ENCODE assay signal across 13 cellular contexts in the genomic region with DNA sequence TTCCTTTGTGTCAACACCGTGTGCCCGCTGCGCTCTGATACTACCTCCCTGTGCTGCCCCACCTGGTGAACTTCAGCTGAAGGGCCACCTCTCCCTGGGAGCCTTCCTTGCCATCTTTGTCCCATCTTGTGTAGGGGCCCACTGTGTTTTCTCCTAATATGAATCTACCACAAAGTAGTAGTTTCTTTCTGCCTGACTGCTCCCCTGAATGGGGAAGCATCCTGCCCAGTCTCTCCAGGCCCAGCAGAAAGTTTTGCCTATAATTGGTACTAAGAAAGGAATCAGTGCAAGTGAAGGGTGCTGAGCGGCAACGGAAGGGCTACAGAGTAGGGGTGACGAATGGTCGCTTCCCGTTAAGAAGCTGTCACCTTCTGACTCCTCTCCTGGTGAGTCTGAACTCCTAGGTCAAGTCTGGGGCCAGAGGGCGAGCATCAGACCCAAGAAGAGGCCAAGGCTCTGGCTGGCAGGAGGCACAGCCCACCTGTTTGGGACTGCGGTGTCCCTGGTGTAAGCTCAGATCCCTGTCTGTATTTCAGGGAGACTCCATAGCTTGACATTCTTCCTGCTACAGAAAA. TPM values are rescaled to one million over a fixed set of nuclear protein-coding genes. Genes with fewer than 3 reads are reported as not detected.
A peak's percentile ranks its signal among the peaks of the same experiment; 100 is the strongest.
DNase-seq lines count a peak whose midpoint lies in the region; ATAC-seq, FAIRE-seq and TF ChIP-seq lines count a peak whose summit lies in the region.
"Had no signal": no experiment of that assay in that cellular context is flagged by ENCODE, and none has a peak within 500 bp of the region (broad histone marks: within the 10 kb centered on the region; RNA-seq: fewer than 3 reads in every experiment).

No MANE protein-coding gene starts in this region.

- FAIRE-seq in GM12878 (lab: Jason Lieb, UNC) (no peak), HepG2 (lab: Jason Lieb, UNC) (no peak)
- FAIRE-seq: K562 had no signal

- H3K36me3 Mint-ChIP-seq in GM23338 (ENCODE audit: low read depth), result no peaks in the 10 kb centered on the region

- H3K9ac ChIP-seq in GM12878 (ENCODE audit: control insufficient read depth, insufficient read depth, low read length) (no peak overlapping the region), HepG2 (ENCODE audit: insufficient read depth, low read depth, low read length) (peak overlapping the region; percentile 80)

- in situ Hi-C loops in GM12878 (cut with MboI) (no loop called here), HepG2 (cut with HindIII; ENCODE audit: extremely low pct_ligation_motif_present, low pct_unique_long_range_greater_than_20kb) (no loop called here)

- no peak for TF ChIP-seq RAD21 in GM12878 (IDR thresholded peaks at IDR 0.05; ENCODE audit: insufficient read depth, low read depth, low read length)
- no peak for TF ChIP-seq RAD21 in HepG2 (CRISPR knock-in tag; IDR thresholded peaks at IDR 0.05)

- H3K27ac Mint-ChIP-seq in GM23338, result no peak overlapping the region
- H3K27ac Mint-ChIP-seq: activated CD4-positive, alpha-beta T cell treated with anti-CD3 and anti-CD28 coated beads, Interleukin-2, amount 10 ng/mL, durations not matched to agents 7 days and 5 days; stimulated activated naive CD8-positive, alpha-beta T cell treated with anti-CD3 and anti-CD28 coated beads, Interleukin-15, Interleukin-2, amounts not matched to agents 100 ng/mL and 50 ng/mL, for 24 hours had no signal

- H3K4me1 ChIP-seq in GM23338 (ENCODE audit: insufficient read depth), result peaks cover 23% of the 10 kb centered on the region
- peaks cover 12% of the 10 kb centered on the region for H3K4me1 ChIP-seq in GM12878 (ENCODE audit: control insufficient read depth, insufficient read depth, low read length)
- peaks cover 74% of the 10 kb centered on the region for H3K4me1 ChIP-seq in HepG2 (ENCODE audit: insufficient read depth, low read length)

- peaks cover 43% of the 10 kb centered on the region for H3K4me1 Mint-ChIP-seq in GM23338
- H3K4me1 Mint-ChIP-seq: activated CD4-positive, alpha-beta T cell treated with anti-CD3 and anti-CD28 coated beads, Interleukin-2, amount 10 ng/mL, durations not matched to agents 7 days and 5 days had no signal

- DNase-seq in GM23338 (ENCODE audit: low spot score) (no peak), GM12878 (ENCODE audit: low read depth, low spot score) (no peak), HepG2 (ENCODE audit: low spot score) (no peak), renal cortical epithelial cell (ENCODE audit: low read depth) (peak; percentile 54), RKO (ENCODE audit: low spot score) (no peak), SKM-1 treated with dmso at 0.1 percent for 144 hours (lab: John Stamatoyannopoulos, UW; ENCODE audit: unreplicated experiment) (no peak), NAMALWA (ENCODE audit: low spot score) (no peak)
- DNase-seq: activated CD4-positive, alpha-beta T cell treated with anti-CD3 and anti-CD28 coated beads, Interleukin-2, amount 10 ng/mL, durations not matched to agents 7 days and 5 days; heart right ventricle had no signal

- H3K9me3 ChIP-seq in GM12878 (replicated peaks; ENCODE audit: control insufficient read depth, insufficient read depth, low read length) (no peaks in the 10 kb centered on the region), HepG2 (ENCODE audit: low read length) (no peaks in the 10 kb centered on the region)
- H3K9me3 ChIP-seq: heart right ventricle had no signal

- POLR2A ChIA-PET in GM12878 (lab: Charles Lee) (no interaction called here), HepG2 (lab: Yijun Ruan, JAX) (interaction anchor here (0.8 to 4.2 kb wide), 11 partner anchors 12 to 54 kb away, joined by 3 to 44 read pairs (median 6); a partner anchor contains a TSS)

- no peaks in the 10 kb centered on the region for H3K27me3 ChIP-seq in GM23338 (ENCODE audit: insufficient read depth)
- no peaks in the 10 kb centered on the region for H3K27me3 ChIP-seq in GM12878 (replicated peaks in 1 of 2; ENCODE audit: control insufficient read depth in 2 of 2, insufficient read depth in 2 of 2, low read length in 1 of 2)
- no peaks in the 10 kb centered on the region for H3K27me3 ChIP-seq in HepG2 (ENCODE audit: control insufficient read depth in 1 of 2, insufficient read depth in 2 of 2, low read length in 2 of 2)

- CTCF ChIA-PET in GM12878 (lab: Yijun Ruan, JAX) (no interaction called here), HepG2 (lab: Yijun Ruan, JAX; ENCODE audit: low intra/inter-chr PET ratio, low total read pairs) (no interaction called here)

- no peak overlapping the region for H3K4me3 Mint-ChIP-seq in GM23338
- H3K4me3 Mint-ChIP-seq: activated CD4-positive, alpha-beta T cell treated with anti-CD3 and anti-CD28 coated beads, Interleukin-2, amount 10 ng/mL, durations not matched to agents 7 days and 5 days; stimulated activated naive CD8-positive, alpha-beta T cell treated with anti-CD3 and anti-CD28 coated beads, Interleukin-15, Interleukin-2, amounts not matched to agents 100 ng/mL and 50 ng/mL, for 24 hours had no signal

- H3K4me3 ChIP-seq in GM23338 (no peak overlapping the region), GM12878 (no peak overlapping the region), HepG2 (replicated peaks in 1 of 3; ENCODE audit: insufficient read depth in 1 of 3, low read depth in 2 of 3, low read length in 3 of 3) (peak overlapping the region; percentile 48 to 68 (median 54))
- H3K4me3 ChIP-seq: heart right ventricle, K562 had no signal

- no peaks in the 10 kb centered on the region for H3K9me2 ChIP-seq in GM23338 (ENCODE audit: insufficient read depth)

- H3K79me2 ChIP-seq in GM23338 (replicated peaks; ENCODE audit: insufficient read depth) (peaks cover 71% of the 10 kb centered on the region), GM12878 (ENCODE audit: control insufficient read depth, insufficient read depth, low read length) (no peaks in the 10 kb centered on the region), HepG2 (ENCODE audit: insufficient read depth, low read length) (peaks cover 14% of the 10 kb centered on the region)

- WGBS in GM12878 (ENCODE audit: insufficient coverage, insufficient replicate concordance, low lambda C conversion rate, missing lambda C conversion rate), result 86% methylated on average over 10 of the region's 10 CpGs
- WGBS in HepG2 (ENCODE audit: low lambda C conversion rate), result 4% methylated on average over 8 of the region's 10 CpGs

- H3K36me3 ChIP-seq in GM23338 (ENCODE audit: insufficient read depth), result no peaks in the 10 kb centered on the region
- H3K36me3 ChIP-seq in GM12878 (ENCODE audit: control insufficient read depth in 2 of 2, insufficient read depth in 2 of 2, low read length in 1 of 2), result no peaks in the 10 kb centered on the region
- no peaks in the 10 kb centered on the region for H3K36me3 ChIP-seq in HepG2 (replicated peaks in 1 of 2; ENCODE audit: control insufficient read depth in 1 of 2, insufficient read depth in 2 of 2, low read length in 2 of 2)
- H3K36me3 ChIP-seq: heart right ventricle had no signal

- SMC1A ChIA-PET in GM12878 (lab: Charles Lee; ENCODE audit: uncharacterized antibody, unreplicated experiment), result no interaction called here

- H3K4me2 ChIP-seq in GM23338 (0 out of 2 replicates have a peak overlapping the region, but pooled peaks have one; percentile 43), GM12878 (ENCODE audit: control insufficient read depth, insufficient read depth) (0 out of 2 replicates have a peak overlapping the region, but pooled peaks have one; percentile 32), HepG2 (ENCODE audit: low read depth, low read length) (peak overlapping the region; percentile 98)

- intact Hi-C loops in GM12878 (cut with micrococcal nuclease; ENCODE audit: unreplicated experiment) (no loop called here), HepG2 (cut with micrococcal nuclease; ENCODE audit: unreplicated experiment) (loop anchor here (1.0 to 2.0 kb wide), 4 partner anchors 13 to 47 kb away; a partner anchor contains a TSS)

- TF ChIP-seq CTCF in GM23338 (conservative IDR thresholded peaks at IDR 0.05; ENCODE audit: low read depth in 2 of 2) (no peak), GM12878 (IDR thresholded peaks at IDR 0.05 in 2 of 3, conservative IDR thresholded peaks at IDR 0.05 in 1 of 3; ENCODE audit: control insufficient read depth in 2 of 3, extremely low read depth in 1 of 3, insufficient read depth in 1 of 3, low read depth in 3 of 3, low read length in 3 of 3) (no peak), HepG2 (CRISPR knock-in tag; IDR thresholded peaks at IDR 0.05) (no peak)

- H3K27ac ChIP-seq in GM23338 (ENCODE audit: low read depth) (no peak overlapping the region), GM12878 (ENCODE audit: control insufficient read depth, insufficient read depth) (no peak overlapping the region), HepG2 (ENCODE audit: extremely low read length, insufficient read depth, low read length) (peak overlapping the region; percentile 87)
- H3K27ac ChIP-seq: heart right ventricle had no signal

- peaks cover 3% of the 10 kb centered on the region for H3K27me3 Mint-ChIP-seq in GM23338 (ENCODE audit: insufficient read depth, low read depth, poor library complexity)
- H3K27me3 Mint-ChIP-seq: activated CD4-positive, alpha-beta T cell treated with anti-CD3 and anti-CD28 coated beads, Interleukin-2, amount 10 ng/mL, durations not matched to agents 7 days and 5 days had no signal

- RAD21 ChIA-PET in GM12878 (lab: Charles Lee; ENCODE audit: unreplicated experiment), result no interaction called here

- no peak for TF ChIP-seq POLR2A in GM12878 (IDR thresholded peaks at IDR 0.05; ENCODE audit: low read depth, low read length)
- no peak for TF ChIP-seq POLR2A in HepG2 (IDR thresholded peaks at IDR 0.05; ENCODE audit: insufficient read depth in 1 of 2, low read depth in 2 of 2, low read length in 2 of 2)

- no peaks in the 10 kb centered on the region for H3F3A ChIP-seq in GM23338 (replicated peaks; ENCODE audit: low read depth)

- H2AFZ ChIP-seq in GM23338 (no peak overlapping the region), GM12878 (ENCODE audit: control insufficient read depth, low read depth, low read length) (no peak overlapping the region), HepG2 (ENCODE audit: low read length) (peak overlapping the region; percentile 42)

- TF ChIP-seq EP300 in GM12878 (IDR thresholded peaks at IDR 0.05; ENCODE audit: borderline replicate concordance in 1 of 2, control insufficient read depth in 1 of 2, low read depth in 2 of 2, low read length in 2 of 2) (no peak), HepG2 (IDR thresholded peaks at IDR 0.05; ENCODE audit: low read depth in 2 of 2, low read length in 2 of 2) (no peak), HepG2 (CRISPR knock-in tag; IDR thresholded peaks at IDR 0.05; ENCODE audit: borderline replicate concordance) (no peak)

- no peak for ATAC-seq in GM23338
- no peak for ATAC-seq in GM12878
- peak; percentile 53 for ATAC-seq in HepG2
- no peak for ATAC-seq in GM21526 (IDR thresholded peaks at IDR 0.05; ENCODE audit: low FRiP score, unreplicated experiment)
- ATAC-seq: heart right ventricle, K562 had no signal

- no peaks in the 10 kb centered on the region for H3K9me3 Mint-ChIP-seq in GM23338
- H3K9me3 Mint-ChIP-seq: activated CD4-positive, alpha-beta T cell treated with anti-CD3 and anti-CD28 coated beads, Interleukin-2, amount 10 ng/mL, durations not matched to agents 7 days and 5 days; stimulated activated naive CD8-positive, alpha-beta T cell treated with anti-CD3 and anti-CD28 coated beads, Interleukin-15, Interleukin-2, amounts not matched to agents 100 ng/mL and 50 ng/mL, for 24 hours had no signal

- H4K20me1 ChIP-seq in GM23338 (replicated peaks; ENCODE audit: insufficient read depth), result peaks cover 32% of the 10 kb centered on the region
- no peaks in the 10 kb centered on the region for H4K20me1 ChIP-seq in GM12878 (ENCODE audit: control insufficient read depth, insufficient read depth)
- H4K20me1 ChIP-seq in HepG2 (ENCODE audit: insufficient read depth, low read length), result no peaks in the 10 kb centered on the region

- BruUV-seq in GM12878 (replicated peaks; lab: Mats Ljungman, UMichigan), result no TSS peak
- BruUV-seq in HepG2 (replicated peaks; lab: Mats Ljungman, UMichigan), result TSS peak; percentile 97

RNA-seq across cellular contexts. Expression of a gene that starts 24.1 kb away (rescaled TPM):
- total RNA-seq in GM23338 (2014; rRNA removed; shearing (Covaris generic)), result 27.8 and 33.2 TPM in 2 replicates
- 23.6 and 25.4 TPM in 2 replicates for polyA plus RNA-seq in GM23338 (2016; fragmentation: Nextera tagmentation; extraction: Ambion mirVana)
- total RNA-seq in GM12878 (2013; cell fraction: nucleolus; rRNA removed), result 6.0 TPM in 2 replicates
- total RNA-seq in GM12878 (2014; rRNA removed), result 2.6 and 2.7 TPM in 2 replicates
- 2.3 and 3.3 TPM in 2 replicates for total RNA-seq in GM12878 (2014; rRNA removed; fragmentation: Illumina TruSeq; extraction: Trizol)
- total RNA-seq in GM12878 (2021), result 5.3 and 5.9 TPM in 2 replicates
- 0.96 TPM for polyA plus RNA-seq in GM12878 (2011; ENCODE audit: low read depth)
- 7.2 and 7.8 TPM in 2 replicates for polyA plus RNA-seq in GM12878 (2011; rRNA removed)
- 5.4 and 5.6 TPM in 2 replicates for polyA plus RNA-seq in GM12878 (2011; cell fraction: cytosol; rRNA removed)
- polyA plus RNA-seq in GM12878 (2011; cell fraction: nucleus; rRNA removed), result 7.6 and 9.8 TPM in 2 replicates
- 2.3 and 3.2 TPM in 2 replicates for polyA plus RNA-seq in GM12878 (2012)
- polyA plus RNA-seq in GM12878 (2014; fragmentation: Illumina TruSeq; extraction: Trizol), result 3.0 and 34.5 TPM in 2 replicates
- polyA plus RNA-seq in GM12878 (2014; fragmentation: Nextera tagmentation; extraction: Ambion mirVana), result 1 to 10 TPM in 1 of 2 experiments, under 1 TPM in 1; 0.50 to 1.2 TPM
- 2.3 and 2.8 TPM in 2 replicates for polyA plus RNA-seq in GM12878 (2014; rRNA removed)
- 1 to 10 TPM in 1 of 2 experiments, under 1 TPM in 1; 0.74 to 1.6 TPM for polyA plus RNA-seq in GM12878 (2016; fragmentation: Nextera tagmentation; extraction: Ambion mirVana)
- 9.4 and 14.1 TPM in 2 replicates for polyA minus RNA-seq in GM12878 (2011; rRNA and poly(A)+ RNA removed)
- 2.9 and 5.1 TPM in 2 replicates for polyA minus RNA-seq in GM12878 (2011; cell fraction: cytosol; rRNA and poly(A)+ RNA removed)
- 5.4 and 9.2 TPM in 2 replicates for polyA minus RNA-seq in GM12878 (2011; cell fraction: nucleus; rRNA and poly(A)+ RNA removed)
- total RNA-seq in HepG2 (2016; rRNA removed; fragmentation: Illumina TruSeq; extraction: Trizol), result 17.3 and 17.9 TPM in 2 replicates
- 3.2 and 4.1 TPM in 2 replicates for total RNA-seq in HepG2 (2016; cell fraction: cytosol; rRNA removed; fragmentation: Illumina TruSeq; extraction: Trizol; ENCODE audit: low read depth)
- 16.2 and 18.5 TPM in 2 replicates for total RNA-seq in HepG2 (2016; cell fraction: insoluble cytoplasmic fraction; rRNA removed; fragmentation: Illumina TruSeq; extraction: Trizol)
- total RNA-seq in HepG2 (2016; cell fraction: membrane; rRNA removed; fragmentation: Illumina TruSeq; extraction: Trizol), result 11.3 and 13.4 TPM in 2 replicates
- 11.5 and 19.6 TPM in 2 replicates for total RNA-seq in HepG2 (2016; cell fraction: nucleus; rRNA removed; fragmentation: Illumina TruSeq; extraction: Trizol)
- 8.3 and 9.3 TPM in 2 replicates for polyA plus RNA-seq in HepG2 (2011; rRNA removed)
- 5.7 and 5.8 TPM in 2 replicates for polyA plus RNA-seq in HepG2 (2011; cell fraction: cytosol; rRNA removed)
- 9.7 and 10.0 TPM in 2 replicates for polyA plus RNA-seq in HepG2 (2011; cell fraction: nucleus; rRNA removed)
- 8.6 and 11.5 TPM in 2 replicates for polyA plus RNA-seq in HepG2 (2012)
- polyA plus RNA-seq in HepG2 (2016; cell fraction: cytosol; fragmentation: Illumina TruSeq; extraction: Trizol; ENCODE audit: low read depth), result 1.6 and 2.5 TPM in 2 replicates
- polyA plus RNA-seq in HepG2 (2016; cell fraction: insoluble cytoplasmic fraction; fragmentation: Illumina TruSeq; extraction: Trizol; ENCODE audit: low read depth), result 16.5 and 17.8 TPM in 2 replicates
- polyA plus RNA-seq in HepG2 (2016; cell fraction: membrane; fragmentation: Illumina TruSeq; extraction: Trizol; ENCODE audit: low read depth), result 7.0 and 8.7 TPM in 2 replicates
- 16.3 and 18.5 TPM in 2 replicates for polyA plus RNA-seq in HepG2 (2016; cell fraction: nucleus; fragmentation: Illumina TruSeq; extraction: Trizol; ENCODE audit: insufficient read depth, low read depth)
- 12.6 and 55.5 TPM in 2 replicates for polyA minus RNA-seq in HepG2 (2011; rRNA and poly(A)+ RNA removed; ENCODE audit: low replicate concordance)
- polyA minus RNA-seq in HepG2 (2011; cell fraction: cytosol; rRNA and poly(A)+ RNA removed), result 6.4 and 7.6 TPM in 2 replicates
- 12.2 and 12.5 TPM in 2 replicates for polyA minus RNA-seq in HepG2 (2011; cell fraction: nucleus; rRNA and poly(A)+ RNA removed)
- total RNA-seq in renal cortical epithelial cell, result 173 and 319 TPM in 2 replicates
- total RNA-seq: T-helper 1 cell treated with Interleukin-12 subunit alpha and Interleukin-12 subunit beta and Interleukin-4 antibody, amounts not matched to agents 30 ng/mL and 1 ng/mL, for 36 hours had no signal

Comparison
In these comparisons a context has a peak if more than half of its experiments do, and no peak if none do; other contexts are left out.
1. H3K4me2 ChIP-seq: peak in every context shown above with its lines; median percentile 98 in HepG2; 43 in GM23338; 32 in GM12878.
2. H3K4me3 ChIP-seq: peak in HepG2 (3 of 3); none in GM23338 (single experiment) and GM12878 (single experiment).